20 cellular contexts compared by ENCODE assay signal in the genomic region with DNA sequence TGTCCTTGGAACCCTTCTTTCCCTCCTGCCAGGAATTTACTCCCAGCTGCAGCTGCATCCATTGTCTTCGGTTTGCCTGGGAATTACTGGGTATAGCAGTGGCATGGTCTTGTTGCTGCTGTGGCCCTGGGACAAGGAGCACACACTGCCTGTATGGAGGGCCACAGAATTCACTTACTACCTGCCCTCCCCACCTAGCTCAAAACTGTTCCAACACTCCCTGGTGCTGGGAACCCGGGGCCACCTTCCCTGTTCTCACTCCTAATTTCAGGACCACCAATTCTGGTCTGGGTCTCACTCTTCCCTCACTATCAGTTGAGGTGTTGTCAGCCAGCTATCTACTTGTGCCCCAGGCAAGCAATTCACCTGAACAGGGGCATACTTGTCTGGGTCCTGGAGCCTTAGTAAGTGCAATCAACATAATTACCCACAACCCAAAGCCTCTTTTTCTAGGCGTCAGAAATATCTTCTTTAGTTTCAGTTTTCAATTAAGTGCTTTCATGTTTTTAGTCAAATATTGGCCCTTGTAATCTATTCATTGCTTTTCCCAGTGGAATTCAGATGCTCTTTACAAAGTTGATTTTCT. TPM values are rescaled to one million over a fixed set of nuclear protein-coding genes. Genes with fewer than 3 reads are reported as not detected.
DNase-seq lines count a peak whose midpoint lies in the region; ATAC-seq and TF ChIP-seq lines count a peak whose summit lies in the region.
"Had no signal": no experiment of that assay in that cellular context is flagged by ENCODE, and none has a peak within 500 bp of the region (broad histone marks: within the 10 kb centered on the region; RNA-seq: fewer than 3 reads in every experiment).

No MANE protein-coding gene starts in this region.

- CTCF ChIA-PET in activated CD4-positive, alpha-beta T cell treated with anti-CD3 and anti-CD28 coated beads for 36 hours (lab: Charles Lee), result interaction anchor here (0.7 to 0.9 kb wide), 2 partner anchors 8 to 272 kb away, joined by 3 read pairs; no protein-coding TSS in a partner anchor

- H3K27me3 ChIP-seq in prostate gland (replicated peaks; ENCODE audit: insufficient read depth), result no peaks in the 10 kb centered on the region
- no peaks in the 10 kb centered on the region for H3K27me3 ChIP-seq in H7 (ENCODE audit: control insufficient read depth, insufficient read depth, low read length)

- H3K9me3 ChIP-seq in prostate gland, result no peaks in the 10 kb centered on the region

- no peaks in the 10 kb centered on the region for H3K4me1 Mint-ChIP-seq in activated CD4-positive, alpha-beta T cell treated with anti-CD3 and anti-CD28 coated beads, Interleukin-2, amount 10 ng/mL, durations not matched to agents 24 days and 14 days
- H3K4me1 Mint-ChIP-seq in activated CD4-positive, alpha-beta T cell treated with anti-CD3 and anti-CD28 coated beads for 36 hours, result no peaks in the 10 kb centered on the region
- peaks cover 4% of the 10 kb centered on the region for H3K4me1 Mint-ChIP-seq in central memory CD8-positive, alpha-beta T cell

- TF ChIP-seq CTCF in prostate gland (IDR thresholded peaks at IDR 0.05), result no peak

- intact Hi-C loops in activated CD4-positive, alpha-beta T cell treated with anti-CD3 and anti-CD28 coated beads, Interleukin-2, amount 10 ng/mL, durations not matched to agents 24 days and 14 days (cut with micrococcal nuclease), result no loop called here
- intact Hi-C loops in activated CD4-positive, alpha-beta T cell treated with anti-CD3 and anti-CD28 coated beads for 36 hours (cut with DNase I, micrococcal nuclease), result no loop called here
- intact Hi-C loops in prostate gland (cut with DNase I), result no loop called here

- no peak overlapping the region for H3K27ac ChIP-seq in prostate gland

- ATAC-seq in activated CD4-positive, alpha-beta T cell treated with anti-CD3 and anti-CD28 coated beads for 36 hours, result no peak
- peak; percentile 19 for ATAC-seq in central memory CD8-positive, alpha-beta T cell (replicated peaks; ENCODE audit: extremely low read depth, poor library complexity, severe bottlenecking)

- WGBS in prostate gland, result 60% methylated on average over 3 of the region's 3 CpGs

- POLR2A ChIA-PET in activated CD4-positive, alpha-beta T cell treated with anti-CD3 and anti-CD28 coated beads for 36 hours (lab: Charles Lee), result no interaction called here

- no peaks in the 10 kb centered on the region for H3K36me3 ChIP-seq in prostate gland
- H3K36me3 ChIP-seq in H7 (replicated peaks; ENCODE audit: control insufficient read depth, insufficient read depth, low read length), result no peaks in the 10 kb centered on the region

- H3K4me3 ChIP-seq in prostate gland (no peak overlapping the region), H7 (ENCODE audit: insufficient read depth, low read depth, low read length) (no peak overlapping the region)

- TF ChIP-seq POLR2A in prostate gland (IDR thresholded peaks at IDR 0.05), result no peak

- no peaks in the 10 kb centered on the region for H3K9me3 Mint-ChIP-seq in activated CD4-positive, alpha-beta T cell treated with anti-CD3 and anti-CD28 coated beads, Interleukin-2, amount 10 ng/mL, durations not matched to agents 24 days and 14 days
- peaks cover 5% of the 10 kb centered on the region for H3K9me3 Mint-ChIP-seq in activated CD4-positive, alpha-beta T cell treated with anti-CD3 and anti-CD28 coated beads for 36 hours (ENCODE audit: low read depth)
- no peaks in the 10 kb centered on the region for H3K9me3 Mint-ChIP-seq in central memory CD8-positive, alpha-beta T cell

- peak; percentile 28 for DNase-seq in activated CD4-positive, alpha-beta T cell treated with anti-CD3 and anti-CD28 coated beads, Interleukin-2, amount 10 ng/mL, durations not matched to agents 24 days and 14 days
- DNase-seq in activated CD4-positive, alpha-beta T cell treated with anti-CD3 and anti-CD28 coated beads for 36 hours, result no peak
- peak; percentile 52 for DNase-seq in NCI-H146 treated with DMSO at 0.1 percent for 48 hours (lab: John Stamatoyannopoulos, UW; ENCODE audit: unreplicated experiment)
- DNase-seq in central memory CD8-positive, alpha-beta T cell (ENCODE audit: low spot score in 2 of 2), result no peak
- DNase-seq in prostate gland (ENCODE audit: low spot score), result no peak
- no peak for DNase-seq in activated naive CD4-positive, alpha-beta T cell (lab: John Stamatoyannopoulos, UW)
- no peak for DNase-seq in H7
- DNase-seq in pons (ENCODE audit: low spot score), result no peak
- DNase-seq: Caco-2, GF-D8, GOT3, KG1, NCI-H1092 treated with DMSO at 0.1 percent for 48 hours, NCI-H2029 treated with DMSO at 0.1 percent for 48 hours, NCI-H345, SIG-M5, T-helper 9 cell had no signal

- peaks cover 13% of the 10 kb centered on the region for H3K27me3 Mint-ChIP-seq in activated CD4-positive, alpha-beta T cell treated with anti-CD3 and anti-CD28 coated beads, Interleukin-2, amount 10 ng/mL, durations not matched to agents 24 days and 14 days
- H3K27me3 Mint-ChIP-seq in activated CD4-positive, alpha-beta T cell treated with anti-CD3 and anti-CD28 coated beads for 36 hours, result no peaks in the 10 kb centered on the region
- H3K27me3 Mint-ChIP-seq in central memory CD8-positive, alpha-beta T cell, result no peaks in the 10 kb centered on the region

- no peak overlapping the region for H3K4me3 Mint-ChIP-seq in activated CD4-positive, alpha-beta T cell treated with anti-CD3 and anti-CD28 coated beads, Interleukin-2, amount 10 ng/mL, durations not matched to agents 24 days and 14 days
- no peak overlapping the region for H3K4me3 Mint-ChIP-seq in activated CD4-positive, alpha-beta T cell treated with anti-CD3 and anti-CD28 coated beads for 36 hours
- H3K4me3 Mint-ChIP-seq in central memory CD8-positive, alpha-beta T cell, result no peak overlapping the region
- H3K4me3 Mint-ChIP-seq: CD14-positive monocyte had no signal

- no peaks in the 10 kb centered on the region for H3K4me1 ChIP-seq in prostate gland (replicated peaks)

- H3K27ac Mint-ChIP-seq in activated CD4-positive, alpha-beta T cell treated with anti-CD3 and anti-CD28 coated beads, Interleukin-2, amount 10 ng/mL, durations not matched to agents 24 days and 14 days, result no peak overlapping the region
- H3K27ac Mint-ChIP-seq in activated CD4-positive, alpha-beta T cell treated with anti-CD3 and anti-CD28 coated beads for 36 hours, result no peak overlapping the region
- H3K27ac Mint-ChIP-seq in central memory CD8-positive, alpha-beta T cell (ENCODE audit: low read depth), result no peak overlapping the region
- H3K27ac Mint-ChIP-seq: CD14-positive monocyte had no signal

- no peaks in the 10 kb centered on the region for H3K36me3 Mint-ChIP-seq in activated CD4-positive, alpha-beta T cell treated with anti-CD3 and anti-CD28 coated beads, Interleukin-2, amount 10 ng/mL, durations not matched to agents 24 days and 14 days (ENCODE audit: low read depth)
- H3K36me3 Mint-ChIP-seq in activated CD4-positive, alpha-beta T cell treated with anti-CD3 and anti-CD28 coated beads for 36 hours (ENCODE audit: low read depth), result no peaks in the 10 kb centered on the region
- no peaks in the 10 kb centered on the region for H3K36me3 Mint-ChIP-seq in central memory CD8-positive, alpha-beta T cell (ENCODE audit: insufficient read depth)
- H3K36me3 Mint-ChIP-seq: CD14-positive monocyte had no signal

RNA-seq across cellular contexts. Expression of a gene that starts 47.2 kb away (rescaled TPM):
- not detected in 2 replicates for total RNA-seq in activated CD4-positive, alpha-beta T cell treated with anti-CD3 and anti-CD28 coated beads, Interleukin-2, amount 10 ng/mL, durations not matched to agents 24 days and 14 days
- total RNA-seq in activated CD4-positive, alpha-beta T cell treated with anti-CD3 and anti-CD28 coated beads for 36 hours, result not detected
- 1 to 10 TPM in 1 of 2 donors, under 1 TPM in 1; 0.96 to 3.0 TPM for total RNA-seq in prostate gland
- 0.41 and 0.69 TPM in 2 replicates for total RNA-seq in H7 (2014; rRNA removed; shearing (Covaris generic))
- total RNA-seq: Caco-2, M059J, RPMI7951 had no signal

Comparison
In these comparisons a context has a peak if more than half of its experiments do, and no peak if none do; other contexts are left out.
1. DNase-seq: peak in activated CD4-positive, alpha-beta T cell treated with anti-CD3 and anti-CD28 coated beads, Interleukin-2, amount 10 ng/mL, durations not matched to agents 24 days and 14 days (single experiment) and NCI-H146 treated with DMSO at 0.1 percent for 48 hours (single experiment); none in activated CD4-positive, alpha-beta T cell treated with anti-CD3 and anti-CD28 coated beads for 36 hours (single experiment), central memory CD8-positive, alpha-beta T cell (0 of 2), prostate gland (single experiment), activated naive CD4-positive, alpha-beta T cell (0 of 4), H7 (single experiment) and pons (single experiment).